In the genomic region with DNA sequence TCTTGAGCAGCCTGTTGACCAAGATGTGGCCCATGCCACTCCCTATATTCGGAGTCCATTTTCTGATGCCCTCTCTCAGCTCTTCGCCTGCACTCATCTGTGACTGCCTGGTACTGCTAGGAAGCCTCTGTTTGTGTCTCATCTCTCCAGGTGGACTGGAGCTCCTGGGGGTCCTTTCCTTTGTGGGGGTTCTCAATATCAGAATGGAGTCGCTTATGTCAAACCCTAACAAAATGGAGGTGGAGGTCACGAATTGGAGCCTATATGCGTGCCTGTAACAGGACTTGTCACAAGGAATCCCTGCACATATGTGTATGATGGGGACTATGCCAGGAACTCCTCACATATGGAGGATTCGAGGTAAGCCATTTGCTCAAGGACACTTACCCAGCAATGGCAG, we compare ENCODE assay signal across 1 cellular context.
TF ChIP-seq lines count a peak whose summit lies in the region.

No MANE protein-coding gene starts in this region.

TF ChIP-seq in K562, 482 proteins besides CTCF, POLR2A, EP300 and RAD21 (continued from another document):
- TF ChIP-seq EZH2 (IDR thresholded peaks at IDR 0.05; ENCODE audit: borderline replicate concordance, low read depth, low read length) (no peak), RBM25 (IDR thresholded peaks at IDR 0.05; ENCODE audit: low read depth, low read length, severe bottlenecking) (no peak), ZNF507 (tag; conservative IDR thresholded peaks at IDR 0.05) (no peak), RBBP5 (IDR thresholded peaks at IDR 0.05; ENCODE audit: borderline replicate concordance, insufficient read depth, low read length, poor library complexity, severe bottlenecking) (no peak), DMBX1 (CRISPR knock-in tag; IDR thresholded peaks at IDR 0.05; ENCODE audit: borderline replicate concordance) (peak; percentile 81; the same call in 1 of the 2 replicates), BACH1 (tag; IDR thresholded peaks at IDR 0.05) (no peak), MEF2D (tag; conservative IDR thresholded peaks at IDR 0.05; ENCODE audit: low read depth) (peak; percentile 63; the same call in 1 of the 2 replicates), PTTG1 (tag; IDR thresholded peaks at IDR 0.05; ENCODE audit: low read depth) (peak; percentile 80; the same call in 1 of the 2 replicates), MECOM (CRISPR knock-in tag; IDR thresholded peaks at IDR 0.05) (0 out of 2 replicates have a peak, but pooled peaks have one; percentile 32), ZNF766 (CRISPR knock-in tag; conservative IDR thresholded peaks at IDR 0.05) (0 out of 2 replicates have a peak, but pooled peaks have one; percentile 54), PTRF (tag; IDR thresholded peaks at IDR 0.05) (peak; percentile 78), ILF3 (IDR thresholded peaks at IDR 0.05; ENCODE audit: borderline replicate concordance) (no peak)
- TF ChIP-seq, protein P1, sequence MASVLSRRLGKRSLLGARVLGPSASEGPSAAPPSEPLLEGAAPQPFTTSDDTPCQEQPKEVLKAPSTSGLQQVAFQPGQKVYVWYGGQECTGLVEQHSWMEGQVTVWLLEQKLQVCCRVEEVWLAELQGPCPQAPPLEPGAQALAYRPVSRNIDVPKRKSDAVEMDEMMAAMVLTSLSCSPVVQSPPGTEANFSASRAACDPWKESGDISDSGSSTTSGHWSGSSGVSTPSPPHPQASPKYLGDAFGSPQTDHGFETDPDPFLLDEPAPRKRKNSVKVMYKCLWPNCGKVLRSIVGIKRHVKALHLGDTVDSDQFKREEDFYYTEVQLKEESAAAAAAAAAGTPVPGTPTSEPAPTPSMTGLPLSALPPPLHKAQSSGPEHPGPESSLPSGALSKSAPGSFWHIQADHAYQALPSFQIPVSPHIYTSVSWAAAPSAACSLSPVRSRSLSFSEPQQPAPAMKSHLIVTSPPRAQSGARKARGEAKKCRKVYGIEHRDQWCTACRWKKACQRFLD (CRISPR knock-in tag; IDR thresholded peaks at IDR 0.05) = no peak; the same call in 1 of the 2 replicates
- TF ChIP-seq, protein P2, sequence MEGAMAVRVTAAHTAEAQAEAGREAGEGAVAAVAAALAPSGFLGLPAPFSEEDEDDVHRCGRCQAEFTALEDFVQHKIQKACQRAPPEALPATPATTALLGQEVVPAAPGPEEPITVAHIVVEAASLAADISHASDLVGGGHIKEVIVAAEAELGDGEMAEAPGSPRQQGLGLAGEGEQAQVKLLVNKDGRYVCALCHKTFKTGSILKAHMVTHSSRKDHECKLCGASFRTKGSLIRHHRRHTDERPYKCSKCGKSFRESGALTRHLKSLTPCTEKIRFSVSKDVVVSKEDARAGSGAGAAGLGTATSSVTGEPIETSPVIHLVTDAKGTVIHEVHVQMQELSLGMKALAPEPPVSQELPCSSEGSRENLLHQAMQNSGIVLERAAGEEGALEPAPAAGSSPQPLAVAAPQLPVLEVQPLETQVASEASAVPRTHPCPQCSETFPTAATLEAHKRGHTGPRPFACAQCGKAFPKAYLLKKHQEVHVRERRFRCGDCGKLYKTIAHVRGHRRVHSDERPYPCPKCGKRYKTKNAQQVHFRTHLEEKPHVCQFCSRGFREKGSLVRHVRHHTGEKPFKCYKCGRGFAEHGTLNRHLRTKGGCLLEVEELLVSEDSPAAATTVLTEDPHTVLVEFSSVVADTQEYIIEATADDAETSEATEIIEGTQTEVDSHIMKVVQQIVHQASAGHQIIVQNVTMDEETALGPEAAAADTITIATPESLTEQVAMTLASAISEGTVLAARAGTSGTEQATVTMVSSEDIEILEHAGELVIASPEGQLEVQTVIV (CRISPR knock-in tag; IDR thresholded peaks at IDR 0.05; ENCODE audit: borderline replicate concordance) = no peak
- TF ChIP-seq, protein P3, sequence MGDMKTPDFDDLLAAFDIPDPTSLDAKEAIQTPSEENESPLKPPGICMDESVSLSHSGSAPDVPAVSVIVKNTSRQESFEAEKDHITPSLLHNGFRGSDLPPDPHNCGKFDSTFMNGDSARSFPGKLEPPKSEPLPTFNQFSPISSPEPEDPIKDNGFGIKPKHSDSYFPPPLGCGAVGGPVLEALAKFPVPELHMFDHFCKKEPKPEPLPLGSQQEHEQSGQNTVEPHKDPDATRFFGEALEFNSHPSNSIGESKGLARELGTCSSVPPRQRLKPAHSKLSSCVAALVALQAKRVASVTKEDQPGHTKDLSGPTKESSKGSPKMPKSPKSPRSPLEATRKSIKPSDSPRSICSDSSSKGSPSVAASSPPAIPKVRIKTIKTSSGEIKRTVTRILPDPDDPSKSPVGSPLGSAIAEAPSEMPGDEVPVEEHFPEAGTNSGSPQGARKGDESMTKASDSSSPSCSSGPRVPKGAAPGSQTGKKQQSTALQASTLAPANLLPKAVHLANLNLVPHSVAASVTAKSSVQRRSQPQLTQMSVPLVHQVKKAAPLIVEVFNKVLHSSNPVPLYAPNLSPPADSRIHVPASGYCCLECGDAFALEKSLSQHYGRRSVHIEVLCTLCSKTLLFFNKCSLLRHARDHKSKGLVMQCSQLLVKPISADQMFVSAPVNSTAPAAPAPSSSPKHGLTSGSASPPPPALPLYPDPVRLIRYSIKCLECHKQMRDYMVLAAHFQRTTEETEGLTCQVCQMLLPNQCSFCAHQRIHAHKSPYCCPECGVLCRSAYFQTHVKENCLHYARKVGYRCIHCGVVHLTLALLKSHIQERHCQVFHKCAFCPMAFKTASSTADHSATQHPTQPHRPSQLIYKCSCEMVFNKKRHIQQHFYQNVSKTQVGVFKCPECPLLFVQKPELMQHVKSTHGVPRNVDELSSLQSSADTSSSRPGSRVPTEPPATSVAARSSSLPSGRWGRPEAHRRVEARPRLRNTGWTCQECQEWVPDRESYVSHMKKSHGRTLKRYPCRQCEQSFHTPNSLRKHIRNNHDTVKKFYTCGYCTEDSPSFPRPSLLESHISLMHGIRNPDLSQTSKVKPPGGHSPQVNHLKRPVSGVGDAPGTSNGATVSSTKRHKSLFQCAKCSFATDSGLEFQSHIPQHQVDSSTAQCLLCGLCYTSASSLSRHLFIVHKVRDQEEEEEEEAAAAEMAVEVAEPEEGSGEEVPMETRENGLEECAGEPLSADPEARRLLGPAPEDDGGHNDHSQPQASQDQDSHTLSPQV (IDR thresholded peaks at IDR 0.05) = 0 out of 2 replicates have a peak, but pooled peaks have one; percentile 30
- TF ChIP-seq, protein P4, sequence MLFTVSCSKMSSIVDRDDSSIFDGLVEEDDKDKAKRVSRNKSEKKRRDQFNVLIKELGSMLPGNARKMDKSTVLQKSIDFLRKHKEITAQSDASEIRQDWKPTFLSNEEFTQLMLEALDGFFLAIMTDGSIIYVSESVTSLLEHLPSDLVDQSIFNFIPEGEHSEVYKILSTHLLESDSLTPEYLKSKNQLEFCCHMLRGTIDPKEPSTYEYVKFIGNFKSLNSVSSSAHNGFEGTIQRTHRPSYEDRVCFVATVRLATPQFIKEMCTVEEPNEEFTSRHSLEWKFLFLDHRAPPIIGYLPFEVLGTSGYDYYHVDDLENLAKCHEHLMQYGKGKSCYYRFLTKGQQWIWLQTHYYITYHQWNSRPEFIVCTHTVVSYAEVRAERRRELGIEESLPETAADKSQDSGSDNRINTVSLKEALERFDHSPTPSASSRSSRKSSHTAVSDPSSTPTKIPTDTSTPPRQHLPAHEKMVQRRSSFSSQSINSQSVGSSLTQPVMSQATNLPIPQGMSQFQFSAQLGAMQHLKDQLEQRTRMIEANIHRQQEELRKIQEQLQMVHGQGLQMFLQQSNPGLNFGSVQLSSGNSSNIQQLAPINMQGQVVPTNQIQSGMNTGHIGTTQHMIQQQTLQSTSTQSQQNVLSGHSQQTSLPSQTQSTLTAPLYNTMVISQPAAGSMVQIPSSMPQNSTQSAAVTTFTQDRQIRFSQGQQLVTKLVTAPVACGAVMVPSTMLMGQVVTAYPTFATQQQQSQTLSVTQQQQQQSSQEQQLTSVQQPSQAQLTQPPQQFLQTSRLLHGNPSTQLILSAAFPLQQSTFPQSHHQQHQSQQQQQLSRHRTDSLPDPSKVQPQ (CRISPR knock-in tag; IDR thresholded peaks at IDR 0.05; ENCODE audit: borderline replicate concordance) = no peak
- TF ChIP-seq, protein P5, sequence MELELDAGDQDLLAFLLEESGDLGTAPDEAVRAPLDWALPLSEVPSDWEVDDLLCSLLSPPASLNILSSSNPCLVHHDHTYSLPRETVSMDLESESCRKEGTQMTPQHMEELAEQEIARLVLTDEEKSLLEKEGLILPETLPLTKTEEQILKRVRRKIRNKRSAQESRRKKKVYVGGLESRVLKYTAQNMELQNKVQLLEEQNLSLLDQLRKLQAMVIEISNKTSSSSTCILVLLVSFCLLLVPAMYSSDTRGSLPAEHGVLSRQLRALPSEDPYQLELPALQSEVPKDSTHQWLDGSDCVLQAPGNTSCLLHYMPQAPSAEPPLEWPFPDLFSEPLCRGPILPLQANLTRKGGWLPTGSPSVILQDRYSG (tag; conservative IDR thresholded peaks at IDR 0.05; ENCODE audit: low read depth) = peak; percentile 76; the same call in 1 of the 2 replicates
- TF ChIP-seq, protein P6, sequence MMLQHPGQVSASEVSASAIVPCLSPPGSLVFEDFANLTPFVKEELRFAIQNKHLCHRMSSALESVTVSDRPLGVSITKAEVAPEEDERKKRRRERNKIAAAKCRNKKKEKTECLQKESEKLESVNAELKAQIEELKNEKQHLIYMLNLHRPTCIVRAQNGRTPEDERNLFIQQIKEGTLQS (IDR thresholded peaks at IDR 0.05) = no peak
- TF ChIP-seq, protein P6 (CRISPR knock-in tag; conservative IDR thresholded peaks at IDR 0.05) = no peak
